ENCODE assay signal across 14 cellular contexts in the genomic region with DNA sequence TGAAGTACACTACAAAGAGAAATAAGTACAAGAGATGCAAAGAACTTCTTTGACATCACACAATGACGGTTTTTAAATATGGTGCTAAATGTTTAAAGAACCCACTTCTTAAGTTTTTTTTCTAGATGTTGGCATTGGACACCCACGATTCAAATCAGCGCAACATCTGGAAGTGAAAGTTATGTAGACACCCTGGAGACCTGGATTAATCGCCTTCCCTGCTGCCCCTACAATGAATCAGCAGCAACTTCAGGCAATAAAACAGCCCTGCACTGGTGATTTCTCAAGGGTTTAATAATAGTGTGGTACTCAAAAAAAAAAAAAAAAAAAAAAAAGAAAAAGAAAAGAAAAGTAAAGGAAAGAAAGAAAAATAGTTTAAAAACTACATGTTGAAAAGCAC.
"Had no signal": no experiment of that assay in that cellular context is flagged by ENCODE, and none has a peak within 500 bp of the region (broad histone marks: within the 10 kb centered on the region; RNA-seq: fewer than 3 reads in every experiment).

No MANE protein-coding gene starts in this region.

- H3K27me3 ChIP-seq: breast epithelium, thyroid gland, uterus had no signal

- H3K36me3 ChIP-seq: breast epithelium, thyroid gland, uterus had no signal

- ATAC-seq: left cardiac atrium; stimulated activated effector memory CD8-positive, alpha-beta T cell treated with anti-CD3 and anti-CD28 coated beads, Interleukin-12 subunit alpha, Interleukin-12 subunit beta, amount 100 ng/mL, for 72 hours had no signal

- H3K4me3 ChIP-seq: breast epithelium, dorsolateral prefrontal cortex, thyroid gland, uterus had no signal

- H3K9ac ChIP-seq: parathyroid adenoma had no signal

- H3K79me2 ChIP-seq: parathyroid adenoma had no signal

- DNase-seq: activated CD4-positive, alpha-beta memory T cell treated with anti-CD3 and anti-CD28 coated beads for 36 hours; activated gamma-delta T cell treated with Interleukin-2 at 50 U/mL for 16 hours; activated naive CD8-positive, alpha-beta T cell treated with anti-CD3 and anti-CD28 coated beads for 36 hours; activated T-cell treated with anti-CD3 and anti-CD28 coated beads, Interleukin-2, amount 50 U/mL, for 48 hours; aorta; dorsolateral prefrontal cortex; immature natural killer cell; left cardiac atrium; small intestine; thyroid gland; uterus had no signal

- H3K27ac ChIP-seq: breast epithelium, dorsolateral prefrontal cortex, parathyroid adenoma, thyroid gland, uterus had no signal

- H3K4me1 ChIP-seq: breast epithelium, parathyroid adenoma, thyroid gland, uterus had no signal
